11 cellular contexts compared by ENCODE assay signal in the genomic region with DNA sequence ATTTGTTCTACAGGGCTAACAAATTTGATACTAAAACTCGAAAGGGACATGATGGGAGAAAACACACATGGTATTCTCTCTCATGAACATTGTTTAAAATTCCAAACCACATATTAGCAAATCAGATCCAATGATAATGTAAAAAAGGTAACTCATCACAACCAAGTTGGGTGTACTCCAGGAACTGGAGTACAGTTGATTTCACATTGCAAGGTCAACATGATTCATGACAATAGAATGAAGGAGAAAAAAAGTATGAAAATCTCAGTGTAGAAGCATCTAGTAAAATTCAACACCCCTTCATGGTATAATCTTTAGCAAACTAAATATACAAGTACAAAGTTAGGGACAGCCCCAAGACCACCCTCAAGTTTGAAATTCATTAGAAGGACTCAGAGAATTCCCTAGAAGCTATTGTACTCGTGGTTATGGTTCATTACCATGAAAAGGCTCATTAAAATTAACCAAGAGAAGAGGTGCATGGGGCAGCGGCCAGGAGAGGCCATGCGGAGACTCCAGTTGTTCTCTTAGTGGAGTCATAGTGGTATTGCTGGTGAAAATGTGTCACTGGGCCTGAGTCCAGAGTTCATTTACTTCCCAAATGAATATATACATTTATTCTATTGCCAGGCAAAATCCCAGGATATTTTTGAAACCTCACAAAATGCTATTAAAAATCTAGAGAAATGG. TPM values are rescaled to one million over a fixed set of nuclear protein-coding genes. Genes with fewer than 3 reads are reported as not detected.
DNase-seq lines count a peak whose midpoint lies in the region; ATAC-seq, FAIRE-seq and TF ChIP-seq lines count a peak whose summit lies in the region.
"Had no signal": no experiment of that assay in that cellular context is flagged by ENCODE, and none has a peak within 500 bp of the region (broad histone marks: within the 10 kb centered on the region; RNA-seq: fewer than 3 reads in every experiment).

No MANE protein-coding gene starts in this region.

- H3K4me3 ChIP-seq in fibroblast of pulmonary artery (replicated peaks; ENCODE audit: low read depth, low read length): no peak overlapping the region

- H3K4me3 Mint-ChIP-seq in activated naive CD4-positive, alpha-beta T cell treated with anti-CD3 and anti-CD28 coated beads, Interleukin-2, amount 50 U/mL, for 24 hours: peak overlapping the region; percentile 61
- no peak overlapping the region for H3K4me3 Mint-ChIP-seq in activated naive CD4-positive, alpha-beta T cell treated with anti-CD3 and anti-CD28 coated beads for 36 hours
- 0 out of 2 replicates have a peak overlapping the region, but pooled peaks have one; percentile 7 for H3K4me3 Mint-ChIP-seq in WTC11

- FAIRE-seq in urothelium cell line (lab: Jason Lieb, UNC): no peak

- H3K9me3 Mint-ChIP-seq in activated naive CD4-positive, alpha-beta T cell treated with anti-CD3 and anti-CD28 coated beads, Interleukin-2, amount 50 U/mL, for 24 hours: no peaks in the 10 kb centered on the region
- no peaks in the 10 kb centered on the region for H3K9me3 Mint-ChIP-seq in activated naive CD4-positive, alpha-beta T cell treated with anti-CD3 and anti-CD28 coated beads for 36 hours
- H3K9me3 Mint-ChIP-seq in WTC11: no peaks in the 10 kb centered on the region
- H3K9me3 Mint-ChIP-seq: type B pancreatic cell had no signal

- intact Hi-C loops in activated naive CD4-positive, alpha-beta T cell treated with anti-CD3 and anti-CD28 coated beads for 36 hours (cut with micrococcal nuclease): loop anchor here (5.0 kb wide), 1 partner anchor 63 kb away; no protein-coding TSS in a partner anchor
- intact Hi-C loops in left cardiac atrium (cut with DNase I): loop anchor here in 1 of 2 donors (5.0 kb wide), 1 partner anchor 42 kb away; no protein-coding TSS in a partner anchor

- peak overlapping the region; percentile 53 for H3K27ac Mint-ChIP-seq in activated naive CD4-positive, alpha-beta T cell treated with anti-CD3 and anti-CD28 coated beads, Interleukin-2, amount 50 U/mL, for 24 hours
- no peak overlapping the region for H3K27ac Mint-ChIP-seq in activated naive CD4-positive, alpha-beta T cell treated with anti-CD3 and anti-CD28 coated beads for 36 hours
- H3K27ac Mint-ChIP-seq in WTC11: no peak overlapping the region; the same call in 1 of the 2 replicates
- H3K27ac Mint-ChIP-seq: type B pancreatic cell had no signal

- CTCF ChIA-PET in activated naive CD4-positive, alpha-beta T cell treated with anti-CD3 and anti-CD28 coated beads for 36 hours (lab: Charles Lee): no interaction called here
- CTCF ChIA-PET in WTC11 (lab: Charles Lee): no interaction called here

- no peak for DNase-seq in activated naive CD4-positive, alpha-beta T cell treated with anti-CD3 and anti-CD28 coated beads for 36 hours
- no peak for DNase-seq in WTC11 (ENCODE audit: low spot score)
- peak; percentile 59 for DNase-seq in fibroblast of pulmonary artery (ENCODE audit: low read depth)
- no peak for DNase-seq in NCI-H345 (lab: John Stamatoyannopoulos, UW)
- DNase-seq in left cardiac atrium: no peak
- no peak for DNase-seq in urothelium cell line (ENCODE audit: low spot score)
- DNase-seq: NCI-H1105 treated with DMSO at 0.1 percent for 48 hours, Right ventricle myocardium superior had no signal

- POLR2A ChIA-PET in WTC11 (lab: Charles Lee): no interaction called here

- ATAC-seq in WTC11: no peak
- ATAC-seq in GM18502 (IDR thresholded peaks at IDR 0.05; ENCODE audit: poor library complexity, unreplicated experiment): no peak
- no peak for ATAC-seq in left cardiac atrium

- no peaks in the 10 kb centered on the region for H3K27me3 Mint-ChIP-seq in activated naive CD4-positive, alpha-beta T cell treated with anti-CD3 and anti-CD28 coated beads, Interleukin-2, amount 50 U/mL, for 24 hours
- H3K27me3 Mint-ChIP-seq in activated naive CD4-positive, alpha-beta T cell treated with anti-CD3 and anti-CD28 coated beads for 36 hours (ENCODE audit: low read depth): no peaks in the 10 kb centered on the region
- peaks cover 2% of the 10 kb centered on the region for H3K27me3 Mint-ChIP-seq in WTC11 (ENCODE audit: low read depth)

- peaks cover 4% of the 10 kb centered on the region for H3K36me3 Mint-ChIP-seq in activated naive CD4-positive, alpha-beta T cell treated with anti-CD3 and anti-CD28 coated beads, Interleukin-2, amount 50 U/mL, for 24 hours
- peaks cover 17% of the 10 kb centered on the region for H3K36me3 Mint-ChIP-seq in activated naive CD4-positive, alpha-beta T cell treated with anti-CD3 and anti-CD28 coated beads for 36 hours (ENCODE audit: low read depth)
- H3K36me3 Mint-ChIP-seq in WTC11: peaks cover 7% of the 10 kb centered on the region
- H3K36me3 Mint-ChIP-seq: type B pancreatic cell had no signal

- H3K4me1 Mint-ChIP-seq in activated naive CD4-positive, alpha-beta T cell treated with anti-CD3 and anti-CD28 coated beads, Interleukin-2, amount 50 U/mL, for 24 hours: peaks cover 48% of the 10 kb centered on the region
- H3K4me1 Mint-ChIP-seq in activated naive CD4-positive, alpha-beta T cell treated with anti-CD3 and anti-CD28 coated beads for 36 hours (ENCODE audit: low read depth): peaks cover 57% of the 10 kb centered on the region
- H3K4me1 Mint-ChIP-seq in WTC11: peaks cover 35% of the 10 kb centered on the region

- TF ChIP-seq CTCF in WTC11 (IDR thresholded peaks at IDR 0.05) (no peak), fibroblast of pulmonary artery (IDR thresholded peaks at IDR 0.05; ENCODE audit: low read length, missing control alignments) (no peak)

TF ChIP-seq in WTC11, 78 proteins besides CTCF, POLR2A, EP300 and RAD21 (continues in another document):
- no peak for TF ChIP-seq FOXJ3 (CRISPR knock-in tag; IDR thresholded peaks at IDR 0.05; ENCODE audit: borderline replicate concordance)
- TF ChIP-seq MYBL2 (CRISPR knock-in tag; IDR thresholded peaks at IDR 0.05): no peak
- TF ChIP-seq ZNF317 (CRISPR knock-in tag; IDR thresholded peaks at IDR 0.05; ENCODE audit: borderline replicate concordance, low read depth): no peak
- TF ChIP-seq, protein P1, sequence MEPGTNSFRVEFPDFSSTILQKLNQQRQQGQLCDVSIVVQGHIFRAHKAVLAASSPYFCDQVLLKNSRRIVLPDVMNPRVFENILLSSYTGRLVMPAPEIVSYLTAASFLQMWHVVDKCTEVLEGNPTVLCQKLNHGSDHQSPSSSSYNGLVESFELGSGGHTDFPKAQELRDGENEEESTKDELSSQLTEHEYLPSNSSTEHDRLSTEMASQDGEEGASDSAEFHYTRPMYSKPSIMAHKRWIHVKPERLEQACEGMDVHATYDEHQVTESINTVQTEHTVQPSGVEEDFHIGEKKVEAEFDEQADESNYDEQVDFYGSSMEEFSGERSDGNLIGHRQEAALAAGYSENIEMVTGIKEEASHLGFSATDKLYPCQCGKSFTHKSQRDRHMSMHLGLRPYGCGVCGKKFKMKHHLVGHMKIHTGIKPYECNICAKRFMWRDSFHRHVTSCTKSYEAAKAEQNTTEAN (CRISPR knock-in tag; IDR thresholded peaks at IDR 0.05): no peak
- TF ChIP-seq SP1 (CRISPR knock-in tag; conservative IDR thresholded peaks at IDR 0.05): no peak
- no peak for TF ChIP-seq KAT7 (CRISPR knock-in tag; IDR thresholded peaks at IDR 0.05; ENCODE audit: borderline replicate concordance)
- TF ChIP-seq, protein P2, sequence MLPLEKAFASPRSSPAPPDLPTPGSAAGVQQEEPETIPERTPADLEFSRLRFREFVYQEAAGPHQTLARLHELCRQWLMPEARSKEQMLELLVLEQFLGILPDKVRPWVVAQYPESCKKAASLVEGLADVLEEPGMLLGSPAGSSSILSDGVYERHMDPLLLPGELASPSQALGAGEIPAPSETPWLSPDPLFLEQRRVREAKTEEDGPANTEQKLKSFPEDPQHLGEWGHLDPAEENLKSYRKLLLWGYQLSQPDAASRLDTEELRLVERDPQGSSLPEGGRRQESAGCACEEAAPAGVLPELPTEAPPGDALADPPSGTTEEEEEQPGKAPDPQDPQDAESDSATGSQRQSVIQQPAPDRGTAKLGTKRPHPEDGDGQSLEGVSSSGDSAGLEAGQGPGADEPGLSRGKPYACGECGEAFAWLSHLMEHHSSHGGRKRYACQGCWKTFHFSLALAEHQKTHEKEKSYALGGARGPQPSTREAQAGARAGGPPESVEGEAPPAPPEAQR (CRISPR knock-in tag; IDR thresholded peaks at IDR 0.05): no peak
- TF ChIP-seq, protein P3, sequence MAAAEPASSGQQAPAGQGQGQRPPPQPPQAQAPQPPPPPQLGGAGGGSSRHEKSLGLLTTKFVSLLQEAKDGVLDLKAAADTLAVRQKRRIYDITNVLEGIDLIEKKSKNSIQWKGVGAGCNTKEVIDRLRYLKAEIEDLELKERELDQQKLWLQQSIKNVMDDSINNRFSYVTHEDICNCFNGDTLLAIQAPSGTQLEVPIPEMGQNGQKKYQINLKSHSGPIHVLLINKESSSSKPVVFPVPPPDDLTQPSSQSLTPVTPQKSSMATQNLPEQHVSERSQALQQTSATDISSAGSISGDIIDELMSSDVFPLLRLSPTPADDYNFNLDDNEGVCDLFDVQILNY (CRISPR knock-in tag; IDR thresholded peaks at IDR 0.05): no peak
- no peak for TF ChIP-seq CREM (CRISPR knock-in tag; IDR thresholded peaks at IDR 0.05)
- TF ChIP-seq SMAD4 (CRISPR knock-in tag; IDR thresholded peaks at IDR 0.05): no peak
- TF ChIP-seq ESRRA (CRISPR knock-in tag; IDR thresholded peaks at IDR 0.05; ENCODE audit: borderline replicate concordance): no peak

RNA-seq across cellular contexts. Expression of a gene that starts 3.1 kb away (rescaled TPM):
- total RNA-seq in activated naive CD4-positive, alpha-beta T cell treated with anti-CD3 and anti-CD28 coated beads for 36 hours: 10 to 100 TPM; 59.6 to 60.4 TPM
- 55.9 to 63.3 TPM (median 58.3 TPM) in 3 replicates for total RNA-seq in WTC11 (2021)
- 1 to 10 TPM; 3.2 to 3.3 TPM for total RNA-seq in left cardiac atrium

RNA-seq across cellular contexts. Expression of a gene that starts 38.3 kb away (rescaled TPM):
- total RNA-seq in activated naive CD4-positive, alpha-beta T cell treated with anti-CD3 and anti-CD28 coated beads for 36 hours: under 1 TPM; 0.40 to 0.43 TPM
- total RNA-seq in WTC11 (2021) (2.6 to 3.8 TPM (median 2.8 TPM) in 3 replicates), left cardiac atrium (1 to 10 TPM; 1.9 TPM)

RNA-seq across cellular contexts. Expression of a gene that starts 41.3 kb away (rescaled TPM):
- total RNA-seq in activated naive CD4-positive, alpha-beta T cell treated with anti-CD3 and anti-CD28 coated beads for 36 hours: 10 to 100 TPM; 11.3 to 15.3 TPM
- total RNA-seq in WTC11 (2021) (0.09 to 0.13 TPM in 2 of 3 replicates, not detected in the other), left cardiac atrium (1 to 10 TPM; 1.1 to 2.1 TPM)

RNA-seq across cellular contexts. Expression of a gene that starts 45.8 kb away (rescaled TPM):
- under 1 TPM; 0.10 TPM for total RNA-seq in activated naive CD4-positive, alpha-beta T cell treated with anti-CD3 and anti-CD28 coated beads for 36 hours
- total RNA-seq in WTC11 (2021): 3.3 to 3.5 TPM (median 3.4 TPM) in 3 replicates
- total RNA-seq in left cardiac atrium: 1 to 10 TPM; 7.1 to 9.7 TPM

Comparison
In these comparisons a context has a peak if more than half of its experiments do, and no peak if none do; other contexts are left out.
1. RNA of a gene that starts 3.1 kb away (total RNA-seq): 55.9 to 63.3 TPM in WTC11 and 59.6 to 60.4 TPM in activated naive CD4-positive, alpha-beta T cell treated with anti-CD3 and anti-CD28 coated beads for 36 hours; 3.2 to 3.3 TPM in left cardiac atrium; every median in the first group is over 10 times any median in the second.